ENCODE assay signal across 1 cellular context in the genomic region with DNA sequence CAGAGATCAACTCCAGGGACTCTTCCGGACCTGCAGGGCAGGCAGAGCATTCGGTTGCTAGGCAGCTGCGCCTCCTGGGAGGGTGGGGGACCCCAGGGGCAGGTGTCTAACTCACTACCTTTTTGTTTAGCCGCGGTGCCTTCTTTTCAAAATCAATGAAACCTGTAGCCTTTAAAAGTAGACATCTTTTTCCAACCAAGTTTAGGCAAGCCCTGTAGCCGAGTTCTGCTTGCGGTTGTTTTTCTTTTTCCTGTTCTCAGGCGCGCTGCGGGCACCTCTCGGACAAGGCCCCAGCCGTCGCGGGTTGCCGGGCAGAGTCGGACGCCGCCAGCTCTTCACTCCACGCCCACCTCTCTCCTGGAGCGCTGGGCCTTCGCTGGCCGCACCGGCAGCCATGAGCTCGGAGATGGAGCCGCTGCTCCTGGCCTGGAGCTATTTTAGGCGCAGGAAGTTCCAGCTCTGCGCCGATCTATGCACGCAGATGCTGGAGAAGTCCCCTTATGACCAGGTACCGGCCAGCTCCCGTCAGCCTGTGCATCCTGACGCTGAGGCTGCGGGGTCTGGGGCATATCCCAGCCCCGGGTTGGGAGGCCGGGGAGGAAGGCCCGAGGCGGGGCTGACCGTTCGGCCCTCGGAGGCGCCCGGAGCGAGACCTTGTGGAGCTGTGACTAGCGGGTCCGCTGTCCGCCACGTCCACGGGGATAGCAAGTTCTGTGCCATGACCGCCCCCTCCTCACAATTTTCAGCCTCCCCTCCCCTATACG.
A peak's percentile ranks its signal among the peaks of the same experiment; 100 is the strongest.
TF ChIP-seq lines count a peak whose summit lies in the region.

A gene (plus strand): TSS at position 338 of the 764 bp plus-strand sequence. CDS start 57 bp downstream, at position 395.

TF ChIP-seq in IMR-90, 13 proteins besides CTCF, POLR2A, EP300 and RAD21 (continued from another document):
- TF ChIP-seq, protein P1, sequence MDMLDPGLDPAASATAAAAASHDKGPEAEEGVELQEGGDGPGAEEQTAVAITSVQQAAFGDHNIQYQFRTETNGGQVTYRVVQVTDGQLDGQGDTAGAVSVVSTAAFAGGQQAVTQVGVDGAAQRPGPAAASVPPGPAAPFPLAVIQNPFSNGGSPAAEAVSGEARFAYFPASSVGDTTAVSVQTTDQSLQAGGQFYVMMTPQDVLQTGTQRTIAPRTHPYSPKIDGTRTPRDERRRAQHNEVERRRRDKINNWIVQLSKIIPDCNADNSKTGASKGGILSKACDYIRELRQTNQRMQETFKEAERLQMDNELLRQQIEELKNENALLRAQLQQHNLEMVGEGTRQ (IDR thresholded peaks at IDR 0.05; ENCODE audit: low read depth, low read length): no peak
- TF ChIP-seq NFE2L2 (IDR thresholded peaks at IDR 0.05; ENCODE audit: low read depth, low read length) (no peak), BHLHE40 (IDR thresholded peaks at IDR 0.05; ENCODE audit: low read depth, low read length) (no peak), MXI1 (IDR thresholded peaks at IDR 0.05; ENCODE audit: borderline replicate concordance, low read depth, low read length) (peak; percentile 77)
